8 cellular contexts compared by ENCODE assay signal in genomic region chr2:120175000-120175581, GRCh38. TPM values are rescaled to one million over a fixed set of nuclear protein-coding genes. Genes with fewer than 3 reads are reported as not detected.
DNase-seq lines count a peak whose midpoint lies in the region; ATAC-seq and TF ChIP-seq lines count a peak whose summit lies in the region.

No MANE protein-coding gene starts in this region.

- CTCF ChIA-PET in BJ (lab: Yijun Ruan, JAX), result interaction anchor here (0.7 to 4.7 kb wide), 28 partner anchors 9 to 533 kb away, joined by 3 to 52 read pairs (median 4); no protein-coding TSS in a partner anchor

- H3K27me3 Mint-ChIP-seq in activated naive CD8-positive, alpha-beta T cell, result no peaks in the 10 kb centered on the region

- no peaks in the 10 kb centered on the region for H3K36me3 ChIP-seq in BJ (ENCODE audit: control insufficient read depth, insufficient read depth, low read length)
- peaks cover 7% of the 10 kb centered on the region for H3K36me3 ChIP-seq in cardiac muscle cell
- peaks cover 0 to 9% of the 10 kb centered on the region in 2 donors for H3K36me3 ChIP-seq in psoas muscle (ENCODE audit: insufficient read depth in 1 of 2, low read depth in 1 of 2)

- H3K36me3 Mint-ChIP-seq in activated naive CD8-positive, alpha-beta T cell, result peaks cover 5% of the 10 kb centered on the region

- H3K27ac ChIP-seq in cardiac muscle cell, result no peak overlapping the region
- no peak overlapping the region for H3K27ac ChIP-seq in psoas muscle

- H3K9me3 Mint-ChIP-seq in activated naive CD8-positive, alpha-beta T cell (ENCODE audit: low read depth), result no peaks in the 10 kb centered on the region

- POLR2A ChIA-PET in BJ (lab: Charles Lee), result interaction anchor here (0.7 kb wide), 1 partner anchor 138 kb away, joined by 5 read pairs; no protein-coding TSS in a partner anchor

- in situ Hi-C loops in GM13977 (cut with MboI; ENCODE audit: low pct_unique_long_range_greater_than_20kb, low sequenced_read_pairs, unreplicated experiment), result loop anchor here (5.0 to 10.0 kb wide), 2 partner anchors 68 to 420 kb away; partner anchors contain the start of gene PTPN4

- H3K27me3 ChIP-seq in BJ (ENCODE audit: control insufficient read depth, insufficient read depth, low read length), result no peaks in the 10 kb centered on the region; the same call in 1 of the 2 replicates
- H3K27me3 ChIP-seq in cardiac muscle cell, result no peaks in the 10 kb centered on the region
- no peaks in the 10 kb centered on the region for H3K27me3 ChIP-seq in psoas muscle (ENCODE audit: insufficient read depth in 3 of 3, low read length in 2 of 3)

- peak overlapping the region; percentile 99 for H3K27ac Mint-ChIP-seq in activated naive CD8-positive, alpha-beta T cell

- H3K4me3 Mint-ChIP-seq in activated naive CD8-positive, alpha-beta T cell, result peak overlapping the region; percentile 21

- DNase-seq in BJ (ENCODE audit: low read depth) (peak; percentile 2), GM13977 (ENCODE audit: low spot score) (peak; percentile 49), NCI-H2227 treated with DMSO at 0.1 percent for 48 hours (lab: John Stamatoyannopoulos, UW) (peak; percentile 67), cardiac muscle cell (ENCODE audit: low read depth in 1 of 2, low spot score in 1 of 2) (peak; percentile 70 to 83), psoas muscle (no peak)

- ATAC-seq in psoas muscle (peak in 2 of 4 donors; percentile 64 to 73), HG02678 (IDR thresholded peaks at IDR 0.05; ENCODE audit: unreplicated experiment) (no peak), HG02642 (IDR thresholded peaks at IDR 0.05; ENCODE audit: poor library complexity, unreplicated experiment) (no peak)

- TF ChIP-seq CTCF in BJ (IDR thresholded peaks at IDR 0.05; ENCODE audit: insufficient read depth, low read depth, low read length) (peak; percentile 64), GM13977 (IDR thresholded peaks at IDR 0.05; ENCODE audit: extremely low read depth, insufficient read depth, missing control alignments) (peak; percentile 57), cardiac muscle cell (IDR thresholded peaks at IDR 0.05; ENCODE audit: low read depth, low read length) (peak; percentile 66), psoas muscle (IDR thresholded peaks at IDR 0.05) (peak; percentile 82)

- H3K4me1 ChIP-seq in cardiac muscle cell (ENCODE audit: low read depth), result peaks cover 8% of the 10 kb centered on the region
- peaks cover 19% of the 10 kb centered on the region for H3K4me1 ChIP-seq in psoas muscle

- H3K4me3 ChIP-seq in BJ (ENCODE audit: low read depth, low read length) (no peak overlapping the region), cardiac muscle cell (no peak overlapping the region), psoas muscle (no peak overlapping the region)

- intact Hi-C loops in psoas muscle (cut with DNase I), result loop anchor here (5.0 to 10.0 kb wide), 7 partner anchors 63 to 533 kb away; partner anchors contain the start of gene PTPN4 (in 1 of the 2)

- 25 to 29% (median 28%) methylated on average over 6 of the region's 6 CpGs for WGBS in psoas muscle, 3 donors

- no peaks in the 10 kb centered on the region for H3K9me3 ChIP-seq in cardiac muscle cell (ENCODE audit: low read depth)
- no peaks in the 10 kb centered on the region for H3K9me3 ChIP-seq in psoas muscle

- peaks cover 49% of the 10 kb centered on the region for H3K4me1 Mint-ChIP-seq in activated naive CD8-positive, alpha-beta T cell (ENCODE audit: low read depth)

RNA-seq across cellular contexts. Expression of gene TMEM185B, which starts 48.1 kb away (rescaled TPM):
- polyA plus RNA-seq in BJ (2011; rRNA removed) (20.0 and 32.0 TPM in 2 replicates), cardiac muscle cell (21.3 and 25.0 TPM in 2 replicates), psoas muscle (10 to 100 TPM; 10.4 to 28.1 (median 15.3) TPM)
- polyA minus RNA-seq in BJ (2011; rRNA and poly(A)+ RNA removed), result 9.6 and 12.8 TPM in 2 replicates
- total RNA-seq in cardiac muscle cell (32.9 and 43.4 TPM in 2 replicates), psoas muscle (10 to 100 TPM; 10.9 to 23.5 (median 18.0) TPM)

Comparison
In these comparisons a context has a peak if more than half of its experiments do, and no peak if none do; other contexts are left out.
1. DNase-seq: peak in BJ (single experiment), GM13977 (single experiment), NCI-H2227 treated with DMSO at 0.1 percent for 48 hours (single experiment) and cardiac muscle cell (2 of 2); none in psoas muscle (0 of 2).
2. Peak in every context shown above with its lines, with median percentiles within 50 percentile points of each other: CTCF ChIP-seq.